24 cellular contexts compared by ENCODE assay signal in the genomic region with DNA sequence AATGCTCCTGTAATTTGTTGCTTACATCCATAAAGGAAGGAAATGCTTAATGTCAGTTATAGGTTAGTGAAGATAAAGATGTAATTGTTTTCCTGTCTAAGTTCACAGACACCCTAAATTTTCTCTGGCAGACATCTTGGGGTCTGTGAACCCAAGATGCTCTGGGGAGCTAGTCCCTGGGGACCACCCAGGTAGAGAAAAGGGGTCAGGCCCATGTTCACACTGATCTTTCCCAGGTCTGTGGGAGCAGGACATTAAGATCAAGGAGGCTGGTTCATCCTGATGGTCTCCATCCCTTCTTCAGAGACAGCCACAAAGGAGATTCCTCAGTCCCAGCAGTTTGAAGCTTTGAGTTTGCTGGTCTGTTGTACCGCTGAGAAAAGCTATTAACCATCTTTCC.
DNase-seq lines count a peak whose midpoint lies in the region; ATAC-seq, FAIRE-seq and TF ChIP-seq lines count a peak whose summit lies in the region.
"Had no signal": no experiment of that assay in that cellular context is flagged by ENCODE, and none has a peak within 500 bp of the region (broad histone marks: within the 10 kb centered on the region; RNA-seq: fewer than 3 reads in every experiment).

No MANE protein-coding gene starts in this region.

- DNase-seq in GM12891 (ENCODE audit: insufficient read length, low spot score) (no peak), HCT116 (ENCODE audit: low read depth, low spot score) (no peak), progenitor cell of endocrine pancreas (ENCODE audit: low spot score, unreplicated experiment) (no peak), NCI-H2107 treated with DMSO at 0.1 percent for 48 hours (lab: John Stamatoyannopoulos, UW; ENCODE audit: unreplicated experiment) (no peak)
- no peak for DNase-seq in activated T-helper 1 cell treated with anti-CD3 and anti-CD28 coated beads, Interleukin-12 subunit alpha, Interleukin-12 subunit beta, Interleukin-2, Interleukin-4 antibody, amounts not matched to agents 30 ng/mL and 10 ng/mL and 1 ng/mL, durations not matched to agents 14 hours and 24 hours and 36 hours (ENCODE audit: low spot score)
- DNase-seq: activated CD4-positive, alpha-beta T cell treated with anti-CD3 and anti-CD28 coated beads for 36 hours; activated effector memory CD4-positive, alpha-beta T cell treated with anti-CD3 and anti-CD28 coated beads, Interleukin-2, amount 50 U/mL, for 16 hours; amygdala; CD4-positive, CD25-positive, alpha-beta regulatory T cell; HCEC 1CT; heart left ventricle; KBM-7; left ventricle myocardium inferior; MV-4-11; nephron progenitor cell; SHP77 treated with DMSO at 0.1 percent for 48 hours; sigmoid colon; stimulated activated CD4-positive, alpha-beta T cell treated with anti-CD3 and anti-CD28 coated beads, Interleukin-15, amount 100 ng/mL, for 24 hours; stimulated activated CD8-positive, alpha-beta memory T cell treated with anti-CD3 and anti-CD28 coated beads, Interleukin-4, amount 100 ng/mL, for 48 hours had no signal

- H3K27me3 ChIP-seq in HCT116 (ENCODE audit: insufficient read depth, low read length) (no peaks in the 10 kb centered on the region), iPS-20b (ENCODE audit: insufficient read depth, low read length) (no peaks in the 10 kb centered on the region), gastroesophageal sphincter (no peaks in the 10 kb centered on the region)
- H3K27me3 ChIP-seq: cardiac muscle cell, heart left ventricle, sigmoid colon had no signal

- peaks cover 67% of the 10 kb centered on the region for H3K4me1 Mint-ChIP-seq in activated T-helper 1 cell treated with anti-CD3 and anti-CD28 coated beads, Interleukin-12 subunit alpha, Interleukin-12 subunit beta, Interleukin-2, Interleukin-4 antibody, amounts not matched to agents 30 ng/mL and 10 ng/mL and 1 ng/mL, durations not matched to agents 14 hours and 24 hours and 36 hours (ENCODE audit: low read depth)
- peaks cover 3% of the 10 kb centered on the region for H3K4me1 Mint-ChIP-seq in progenitor cell of endocrine pancreas (ENCODE audit: low read depth)

- H3K27ac Mint-ChIP-seq in activated T-helper 1 cell treated with anti-CD3 and anti-CD28 coated beads, Interleukin-12 subunit alpha, Interleukin-12 subunit beta, Interleukin-2, Interleukin-4 antibody, amounts not matched to agents 30 ng/mL and 10 ng/mL and 1 ng/mL, durations not matched to agents 14 hours and 24 hours and 36 hours, result peak overlapping the region; percentile 83
- no peak overlapping the region for H3K27ac Mint-ChIP-seq in progenitor cell of endocrine pancreas
- H3K27ac Mint-ChIP-seq: nephron progenitor cell had no signal

- no peaks in the 10 kb centered on the region for H3K9me2 ChIP-seq in HCT116 (ENCODE audit: insufficient read depth)

- intact Hi-C loops in HCT116 (cut with micrococcal nuclease), result no loop called here
- intact Hi-C loops in activated T-helper 1 cell treated with anti-CD3 and anti-CD28 coated beads, Interleukin-12 subunit alpha, Interleukin-12 subunit beta, Interleukin-2, Interleukin-4 antibody, amounts not matched to agents 30 ng/mL and 10 ng/mL and 1 ng/mL, durations not matched to agents 14 hours and 24 hours and 36 hours (cut with micrococcal nuclease), result no loop called here

- H4K20me1 ChIP-seq in HCT116 (ENCODE audit: insufficient read depth), result no peaks in the 10 kb centered on the region

- no peaks in the 10 kb centered on the region for H3K36me3 ChIP-seq in HCT116 (ENCODE audit: control insufficient read depth in 1 of 2, insufficient read depth in 2 of 2, low read length in 2 of 2)
- H3K36me3 ChIP-seq in iPS-20b (ENCODE audit: insufficient read depth, low read depth, low read length), result peaks cover 7% of the 10 kb centered on the region; the same call in 1 of the 2 replicates
- peaks cover 0 to 22% of the 10 kb centered on the region in 2 donors for H3K36me3 ChIP-seq in gastroesophageal sphincter
- H3K36me3 ChIP-seq: cardiac muscle cell, sigmoid colon had no signal

- POLR2A ChIA-PET in HCT116 (lab: Charles Lee), result no interaction called here

- 78 to 80% methylated on average over 1 of the region's 1 CpG for WGBS in gastroesophageal sphincter (ENCODE audit: low coverage in 1 of 2), 2 donors

- H2AFZ ChIP-seq in HCT116 (ENCODE audit: low read depth, low read length, poor library complexity, severe bottlenecking), result no peak overlapping the region

- no peak overlapping the region for H3K4me2 ChIP-seq in HCT116 (ENCODE audit: low read length)

- TF ChIP-seq CTCF in HCT116 (IDR thresholded peaks at IDR 0.05 in 2 of 3, conservative IDR thresholded peaks at IDR 0.05 in 1 of 3; ENCODE audit: borderline replicate concordance in 1 of 3, insufficient read depth in 1 of 3, low read depth in 2 of 3, low read length in 2 of 3) (no peak), progenitor cell of endocrine pancreas (IDR thresholded peaks at IDR 0.05; ENCODE audit: unreplicated experiment) (no peak), gastroesophageal sphincter (IDR thresholded peaks at IDR 0.05) (no peak)

- H3K9me3 ChIP-seq in HCT116 (ENCODE audit: control insufficient read depth in 1 of 2, insufficient read depth in 1 of 2, low read depth in 1 of 2, low read length in 2 of 2) (no peaks in the 10 kb centered on the region), iPS-20b (ENCODE audit: insufficient read depth, low read depth, low read length) (no peaks in the 10 kb centered on the region), gastroesophageal sphincter (no peaks in the 10 kb centered on the region)
- H3K9me3 ChIP-seq: heart left ventricle, left ventricle myocardium inferior, sigmoid colon had no signal

- RAD21 ChIA-PET in HCT116 (lab: Charles Lee; ENCODE audit: low non-redundant PET in 1 of 2, low total read pairs in 2 of 2, uncharacterized antibody in 2 of 2, unreplicated experiment in 2 of 2), result no interaction called here

- FAIRE-seq in GM12891 (lab: Jason Lieb, UNC), result peak; percentile 40
- FAIRE-seq: G401.6, TTC549 had no signal

- CTCF ChIA-PET in HCT116 (lab: Charles Lee), result no interaction called here

- H3K27ac ChIP-seq in HCT116 (ENCODE audit: low read depth, low read length), result no peak overlapping the region
- peak overlapping the region; percentile 86 for H3K27ac ChIP-seq in iPS-20b (ENCODE audit: low read length)
- no peak overlapping the region for H3K27ac ChIP-seq in gastroesophageal sphincter
- H3K27ac ChIP-seq: cardiac muscle cell, left ventricle myocardium inferior, sigmoid colon had no signal

- BruUV-seq in HCT116 (replicated peaks; lab: Mats Ljungman, UMichigan), result no TSS peak

- H3K9ac ChIP-seq in HCT116 (ENCODE audit: low read length), result no peak overlapping the region
- H3K9ac ChIP-seq in iPS-20b (ENCODE audit: low read depth, low read length), result peak overlapping the region; percentile 62; the same call in 1 of the 2 replicates

- no peak for TF ChIP-seq EP300 in gastroesophageal sphincter (IDR thresholded peaks at IDR 0.05)

- H3K79me2 ChIP-seq in HCT116 (ENCODE audit: insufficient read depth, low read length), result no peaks in the 10 kb centered on the region

- ATAC-seq in HCT116 (no peak), gastroesophageal sphincter (no peak)

- TF ChIP-seq POLR2A in GM12891 (IDR thresholded peaks at IDR 0.05; ENCODE audit: low read depth, low read length) (no peak), HCT116 (IDR thresholded peaks at IDR 0.05; ENCODE audit: borderline replicate concordance, extremely low read depth, insufficient read depth, insufficient read length) (no peak), gastroesophageal sphincter (IDR thresholded peaks at IDR 0.05) (no peak)

- TF ChIP-seq RAD21 in HCT116 (IDR thresholded peaks at IDR 0.05; ENCODE audit: low read depth), result no peak

- H3K9me3 Mint-ChIP-seq in activated T-helper 1 cell treated with anti-CD3 and anti-CD28 coated beads, Interleukin-12 subunit alpha, Interleukin-12 subunit beta, Interleukin-2, Interleukin-4 antibody, amounts not matched to agents 30 ng/mL and 10 ng/mL and 1 ng/mL, durations not matched to agents 14 hours and 24 hours and 36 hours, result no peaks in the 10 kb centered on the region
- no peaks in the 10 kb centered on the region for H3K9me3 Mint-ChIP-seq in progenitor cell of endocrine pancreas (ENCODE audit: low read depth)
- H3K9me3 Mint-ChIP-seq: nephron progenitor cell had no signal

- H3K4me3 ChIP-seq in HCT116 (replicated peaks in 1 of 2; ENCODE audit: low read depth in 1 of 2, low read length in 2 of 2) (no peak overlapping the region), iPS-20b (ENCODE audit: low read length) (0 out of 2 replicates have a peak overlapping the region, but pooled peaks have one; percentile 1), gastroesophageal sphincter (no peak overlapping the region)
- H3K4me3 ChIP-seq: cardiac muscle cell, heart left ventricle, left ventricle myocardium inferior, sigmoid colon had no signal

- H3K4me3 Mint-ChIP-seq in activated T-helper 1 cell treated with anti-CD3 and anti-CD28 coated beads, Interleukin-12 subunit alpha, Interleukin-12 subunit beta, Interleukin-2, Interleukin-4 antibody, amounts not matched to agents 30 ng/mL and 10 ng/mL and 1 ng/mL, durations not matched to agents 14 hours and 24 hours and 36 hours, result no peak overlapping the region
- no peak overlapping the region for H3K4me3 Mint-ChIP-seq in progenitor cell of endocrine pancreas (ENCODE audit: low read depth)
- H3K4me3 Mint-ChIP-seq: activated CD4-positive, alpha-beta T cell treated with anti-CD3 and anti-CD28 coated beads for 36 hours; CD4-positive, CD25-positive, alpha-beta regulatory T cell; nephron progenitor cell had no signal

- H3K4me1 ChIP-seq in HCT116 (ENCODE audit: control insufficient read depth in 1 of 2, insufficient read depth in 2 of 2, low read length in 2 of 2) (peaks cover 26 to 48% of the 10 kb centered on the region in 2 experiments), iPS-20b (ENCODE audit: insufficient read depth, low read length) (peaks cover 18% of the 10 kb centered on the region; the same call in 1 of the 2 replicates), gastroesophageal sphincter (peaks cover 0 to 12% (median 5%) of the 10 kb centered on the region in 3 donors)

- H3K36me3 Mint-ChIP-seq in activated T-helper 1 cell treated with anti-CD3 and anti-CD28 coated beads, Interleukin-12 subunit alpha, Interleukin-12 subunit beta, Interleukin-2, Interleukin-4 antibody, amounts not matched to agents 30 ng/mL and 10 ng/mL and 1 ng/mL, durations not matched to agents 14 hours and 24 hours and 36 hours (ENCODE audit: low read depth), result peaks cover 33% of the 10 kb centered on the region
- peaks cover 2% of the 10 kb centered on the region for H3K36me3 Mint-ChIP-seq in progenitor cell of endocrine pancreas (ENCODE audit: insufficient read depth)

- H3K27me3 Mint-ChIP-seq in activated T-helper 1 cell treated with anti-CD3 and anti-CD28 coated beads, Interleukin-12 subunit alpha, Interleukin-12 subunit beta, Interleukin-2, Interleukin-4 antibody, amounts not matched to agents 30 ng/mL and 10 ng/mL and 1 ng/mL, durations not matched to agents 14 hours and 24 hours and 36 hours (ENCODE audit: insufficient read depth), result no peaks in the 10 kb centered on the region
- H3K27me3 Mint-ChIP-seq in progenitor cell of endocrine pancreas, result no peaks in the 10 kb centered on the region
- H3K27me3 Mint-ChIP-seq: activated CD4-positive, alpha-beta T cell treated with anti-CD3 and anti-CD28 coated beads for 36 hours; CD4-positive, CD25-positive, alpha-beta regulatory T cell had no signal

TF ChIP-seq in GM12891, 5 proteins besides CTCF, POLR2A, EP300 and RAD21 (continues in another document):
- TF ChIP-seq SPI1 (IDR thresholded peaks at IDR 0.05; ENCODE audit: low read depth, low read length), result no peak
